ENCODE assay signal across 1 cellular context in the genomic region with DNA sequence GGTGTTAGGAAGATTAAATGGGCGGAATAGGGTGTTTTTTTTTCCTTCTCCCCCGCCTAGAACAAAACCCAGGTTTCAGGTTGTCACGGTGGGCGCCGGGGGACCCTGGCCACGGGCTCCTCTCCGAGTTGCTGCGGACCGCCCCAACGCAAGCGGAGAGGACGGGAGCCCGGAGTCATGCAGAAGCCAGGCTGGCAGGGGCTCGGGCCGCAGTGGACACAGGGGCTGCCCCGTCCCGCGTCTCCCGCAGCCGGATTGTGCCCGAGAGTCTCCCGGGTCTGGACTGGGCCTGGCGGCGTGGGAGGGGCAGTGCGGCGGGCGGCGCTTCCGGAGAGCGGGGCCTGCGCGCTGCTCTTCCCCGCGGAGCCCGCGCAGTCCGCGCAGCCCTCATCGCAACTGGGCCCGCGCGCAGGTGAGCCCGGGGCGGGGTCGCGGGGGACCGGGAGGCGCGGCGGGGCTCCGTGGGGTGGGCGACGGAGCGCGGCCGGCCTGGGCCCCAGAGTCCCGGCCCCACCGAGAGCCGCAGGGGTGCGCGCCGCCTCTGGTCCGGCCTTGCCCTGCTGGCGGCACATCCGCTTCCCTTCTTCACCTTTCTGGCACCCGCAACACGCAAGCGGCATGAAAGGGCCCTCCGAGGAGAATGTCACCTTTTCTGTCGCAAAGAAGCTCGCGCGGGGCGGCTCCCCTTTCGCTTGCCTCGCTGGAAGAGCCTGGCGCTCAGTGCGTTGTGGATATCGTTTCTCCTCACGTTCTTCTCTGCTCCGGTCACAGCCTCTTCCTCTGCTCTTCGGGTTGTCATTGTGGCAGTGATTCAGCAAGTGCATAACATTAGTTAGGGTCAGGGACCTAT.
TF ChIP-seq lines count a peak whose summit lies in the region.

A gene with protein sequence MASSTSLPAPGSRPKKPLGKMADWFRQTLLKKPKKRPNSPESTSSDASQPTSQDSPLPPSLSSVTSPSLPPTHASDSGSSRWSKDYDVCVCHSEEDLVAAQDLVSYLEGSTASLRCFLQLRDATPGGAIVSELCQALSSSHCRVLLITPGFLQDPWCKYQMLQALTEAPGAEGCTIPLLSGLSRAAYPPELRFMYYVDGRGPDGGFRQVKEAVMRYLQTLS (plus strand): TSS at position 352 of the 850 bp plus-strand sequence. CDS start 7,802 bp downstream, outside the sequence.

TF ChIP-seq in HepG2, 621 proteins besides CTCF, POLR2A, EP300 and RAD21 (continued from another document and continues in another):
- TF ChIP-seq, protein P1, sequence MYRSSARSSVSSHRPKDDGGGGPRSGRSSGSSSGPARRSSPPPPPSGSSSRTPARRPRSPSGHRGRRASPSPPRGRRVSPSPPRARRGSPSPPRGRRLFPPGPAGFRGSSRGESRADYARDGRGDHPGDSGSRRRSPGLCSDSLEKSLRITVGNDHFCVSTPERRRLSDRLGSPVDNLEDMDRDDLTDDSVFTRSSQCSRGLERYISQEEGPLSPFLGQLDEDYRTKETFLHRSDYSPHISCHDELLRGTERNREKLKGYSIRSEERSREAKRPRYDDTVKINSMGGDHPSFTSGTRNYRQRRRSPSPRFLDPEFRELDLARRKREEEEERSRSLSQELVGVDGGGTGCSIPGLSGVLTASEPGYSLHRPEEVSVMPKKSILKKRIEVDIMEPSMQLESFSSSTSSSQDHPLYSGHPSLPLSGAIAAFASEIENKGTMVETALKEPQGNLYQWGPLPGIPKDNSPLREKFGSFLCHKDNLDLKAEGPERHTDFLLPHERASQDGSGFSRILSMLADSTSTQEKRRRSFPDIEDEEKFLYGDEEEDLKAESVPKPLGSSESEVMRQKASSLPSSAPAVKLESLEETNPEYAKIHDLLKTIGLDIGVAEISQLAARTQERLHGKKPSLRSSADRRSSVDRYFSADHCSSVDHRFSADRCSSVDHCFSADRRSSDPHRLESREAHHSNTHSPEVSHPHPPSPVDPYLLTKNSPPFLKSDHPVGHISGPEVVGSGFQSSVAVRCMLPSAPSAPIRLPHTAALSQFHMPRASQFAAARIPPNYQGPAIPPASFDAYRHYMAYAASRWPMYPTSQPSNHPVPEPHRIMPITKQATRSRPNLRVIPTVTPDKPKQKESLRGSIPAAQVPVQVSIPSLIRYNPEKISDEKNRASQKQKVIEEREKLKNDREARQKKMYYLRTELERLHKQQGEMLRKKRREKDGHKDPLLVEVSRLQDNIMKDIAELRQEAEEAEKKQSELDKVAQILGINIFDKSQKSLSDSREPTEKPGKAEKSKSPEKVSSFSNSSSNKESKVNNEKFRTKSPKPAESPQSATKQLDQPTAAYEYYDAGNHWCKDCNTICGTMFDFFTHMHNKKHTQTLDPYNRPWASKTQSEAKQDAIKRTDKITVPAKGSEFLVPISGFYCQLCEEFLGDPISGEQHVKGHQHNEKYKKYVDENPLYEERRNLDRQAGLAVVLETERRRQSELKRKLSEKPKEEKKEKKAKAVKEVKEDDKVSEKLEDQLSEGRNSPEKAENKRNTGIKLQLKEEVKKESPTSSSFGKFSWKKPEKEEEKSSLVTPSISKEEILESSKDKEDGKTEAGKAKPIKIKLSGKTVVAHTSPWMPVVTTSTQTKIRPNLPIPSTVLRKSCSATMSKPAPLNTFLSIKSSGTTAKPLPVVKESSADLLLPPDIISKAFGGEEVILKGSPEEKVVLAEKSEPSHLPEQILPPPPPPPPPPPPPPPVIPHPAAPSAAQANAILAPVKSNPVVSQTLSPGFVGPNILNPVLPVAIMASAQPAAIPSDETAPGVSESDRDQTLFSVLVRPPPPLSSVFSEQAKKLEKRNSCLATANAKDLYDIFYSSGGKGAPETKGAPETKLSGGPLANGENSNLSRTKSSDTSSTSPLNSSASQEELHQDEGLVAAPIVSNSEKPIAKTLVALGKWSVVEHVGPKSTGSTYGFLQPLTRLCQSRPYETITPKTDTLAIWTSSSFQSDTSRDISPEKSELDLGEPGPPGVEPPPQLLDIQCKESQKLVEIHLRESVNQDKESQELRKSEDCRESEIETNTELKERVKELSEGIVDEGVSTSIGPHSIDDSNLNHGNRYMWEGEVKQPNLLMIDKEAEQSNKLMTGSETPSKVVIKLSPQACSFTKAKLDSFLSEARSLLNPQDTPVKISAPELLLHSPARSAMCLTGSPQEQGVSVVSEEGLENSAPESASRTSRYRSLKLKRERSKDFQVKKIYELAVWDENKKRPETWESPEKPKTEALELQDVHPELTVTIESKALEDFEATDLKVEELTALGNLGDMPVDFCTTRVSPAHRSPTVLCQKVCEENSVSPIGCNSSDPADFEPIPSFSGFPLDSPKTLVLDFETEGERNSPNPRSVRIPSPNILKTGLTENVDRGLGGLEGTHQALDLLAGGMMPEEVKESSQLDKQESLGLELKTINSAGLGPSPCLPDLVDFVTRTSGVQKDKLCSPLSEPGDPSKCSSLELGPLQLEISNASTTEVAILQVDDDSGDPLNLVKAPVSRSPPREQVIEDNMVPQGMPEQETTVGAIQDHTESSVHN (CRISPR knock-in tag; IDR thresholded peaks at IDR 0.05) = no peak
- no peak for TF ChIP-seq RELA (CRISPR knock-in tag; IDR thresholded peaks at IDR 0.05)
- peak; percentile 79 for TF ChIP-seq PHF20 (CRISPR knock-in tag; IDR thresholded peaks at IDR 0.05)
- TF ChIP-seq CREB1 (IDR thresholded peaks at IDR 0.05) = no peak
- TF ChIP-seq CREB1 (CRISPR knock-in tag; IDR thresholded peaks at IDR 0.05) = no peak
- no peak for TF ChIP-seq HOXA7 (CRISPR knock-in tag; IDR thresholded peaks at IDR 0.05)
- TF ChIP-seq, protein P2, sequence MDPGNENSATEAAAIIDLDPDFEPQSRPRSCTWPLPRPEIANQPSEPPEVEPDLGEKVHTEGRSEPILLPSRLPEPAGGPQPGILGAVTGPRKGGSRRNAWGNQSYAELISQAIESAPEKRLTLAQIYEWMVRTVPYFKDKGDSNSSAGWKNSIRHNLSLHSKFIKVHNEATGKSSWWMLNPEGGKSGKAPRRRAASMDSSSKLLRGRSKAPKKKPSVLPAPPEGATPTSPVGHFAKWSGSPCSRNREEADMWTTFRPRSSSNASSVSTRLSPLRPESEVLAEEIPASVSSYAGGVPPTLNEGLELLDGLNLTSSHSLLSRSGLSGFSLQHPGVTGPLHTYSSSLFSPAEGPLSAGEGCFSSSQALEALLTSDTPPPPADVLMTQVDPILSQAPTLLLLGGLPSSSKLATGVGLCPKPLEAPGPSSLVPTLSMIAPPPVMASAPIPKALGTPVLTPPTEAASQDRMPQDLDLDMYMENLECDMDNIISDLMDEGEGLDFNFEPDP (CRISPR knock-in tag; conservative IDR thresholded peaks at IDR 0.05) = no peak
- TF ChIP-seq, protein P3, sequence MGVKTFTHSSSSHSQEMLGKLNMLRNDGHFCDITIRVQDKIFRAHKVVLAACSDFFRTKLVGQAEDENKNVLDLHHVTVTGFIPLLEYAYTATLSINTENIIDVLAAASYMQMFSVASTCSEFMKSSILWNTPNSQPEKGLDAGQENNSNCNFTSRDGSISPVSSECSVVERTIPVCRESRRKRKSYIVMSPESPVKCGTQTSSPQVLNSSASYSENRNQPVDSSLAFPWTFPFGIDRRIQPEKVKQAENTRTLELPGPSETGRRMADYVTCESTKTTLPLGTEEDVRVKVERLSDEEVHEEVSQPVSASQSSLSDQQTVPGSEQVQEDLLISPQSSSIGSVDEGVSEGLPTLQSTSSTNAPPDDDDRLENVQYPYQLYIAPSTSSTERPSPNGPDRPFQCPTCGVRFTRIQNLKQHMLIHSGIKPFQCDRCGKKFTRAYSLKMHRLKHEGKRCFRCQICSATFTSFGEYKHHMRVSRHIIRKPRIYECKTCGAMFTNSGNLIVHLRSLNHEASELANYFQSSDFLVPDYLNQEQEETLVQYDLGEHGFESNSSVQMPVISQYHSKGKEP (CRISPR knock-in tag; IDR thresholded peaks at IDR 0.05) = no peak
- TF ChIP-seq EED (CRISPR knock-in tag; IDR thresholded peaks at IDR 0.05) = no peak; the same call in 1 of the 2 replicates
- TF ChIP-seq THYN1 (CRISPR knock-in tag; IDR thresholded peaks at IDR 0.05; ENCODE audit: borderline replicate concordance, low read depth) = no peak
- TF ChIP-seq HES4 (CRISPR knock-in tag; IDR thresholded peaks at IDR 0.05; ENCODE audit: borderline replicate concordance) = peak; percentile 79; the same call in 1 of the 2 replicates
- TF ChIP-seq ZMAT3 (CRISPR knock-in tag; conservative IDR thresholded peaks at IDR 0.05) = peak; percentile 91; the same call in 1 of the 2 replicates
- TF ChIP-seq, protein P4, sequence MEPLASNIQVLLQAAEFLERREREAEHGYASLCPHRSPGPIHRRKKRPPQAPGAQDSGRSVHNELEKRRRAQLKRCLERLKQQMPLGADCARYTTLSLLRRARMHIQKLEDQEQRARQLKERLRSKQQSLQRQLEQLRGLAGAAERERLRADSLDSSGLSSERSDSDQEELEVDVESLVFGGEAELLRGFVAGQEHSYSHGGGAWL (CRISPR knock-in tag; IDR thresholded peaks at IDR 0.05) = no peak
- TF ChIP-seq ZNF773 (CRISPR knock-in tag; IDR thresholded peaks at IDR 0.05; ENCODE audit: borderline replicate concordance) = no peak; the same call in 1 of the 2 replicates
- TF ChIP-seq ZFP90 (CRISPR knock-in tag; IDR thresholded peaks at IDR 0.05; ENCODE audit: borderline replicate concordance) = no peak; the same call in 1 of the 2 replicates
- TF ChIP-seq SMYD3 (CRISPR knock-in tag; IDR thresholded peaks at IDR 0.05) = 0 out of 2 replicates have a peak, but pooled peaks have one; percentile 54
- peak; percentile 55 for TF ChIP-seq DR1 (CRISPR knock-in tag; IDR thresholded peaks at IDR 0.05)
- TF ChIP-seq, protein P5, sequence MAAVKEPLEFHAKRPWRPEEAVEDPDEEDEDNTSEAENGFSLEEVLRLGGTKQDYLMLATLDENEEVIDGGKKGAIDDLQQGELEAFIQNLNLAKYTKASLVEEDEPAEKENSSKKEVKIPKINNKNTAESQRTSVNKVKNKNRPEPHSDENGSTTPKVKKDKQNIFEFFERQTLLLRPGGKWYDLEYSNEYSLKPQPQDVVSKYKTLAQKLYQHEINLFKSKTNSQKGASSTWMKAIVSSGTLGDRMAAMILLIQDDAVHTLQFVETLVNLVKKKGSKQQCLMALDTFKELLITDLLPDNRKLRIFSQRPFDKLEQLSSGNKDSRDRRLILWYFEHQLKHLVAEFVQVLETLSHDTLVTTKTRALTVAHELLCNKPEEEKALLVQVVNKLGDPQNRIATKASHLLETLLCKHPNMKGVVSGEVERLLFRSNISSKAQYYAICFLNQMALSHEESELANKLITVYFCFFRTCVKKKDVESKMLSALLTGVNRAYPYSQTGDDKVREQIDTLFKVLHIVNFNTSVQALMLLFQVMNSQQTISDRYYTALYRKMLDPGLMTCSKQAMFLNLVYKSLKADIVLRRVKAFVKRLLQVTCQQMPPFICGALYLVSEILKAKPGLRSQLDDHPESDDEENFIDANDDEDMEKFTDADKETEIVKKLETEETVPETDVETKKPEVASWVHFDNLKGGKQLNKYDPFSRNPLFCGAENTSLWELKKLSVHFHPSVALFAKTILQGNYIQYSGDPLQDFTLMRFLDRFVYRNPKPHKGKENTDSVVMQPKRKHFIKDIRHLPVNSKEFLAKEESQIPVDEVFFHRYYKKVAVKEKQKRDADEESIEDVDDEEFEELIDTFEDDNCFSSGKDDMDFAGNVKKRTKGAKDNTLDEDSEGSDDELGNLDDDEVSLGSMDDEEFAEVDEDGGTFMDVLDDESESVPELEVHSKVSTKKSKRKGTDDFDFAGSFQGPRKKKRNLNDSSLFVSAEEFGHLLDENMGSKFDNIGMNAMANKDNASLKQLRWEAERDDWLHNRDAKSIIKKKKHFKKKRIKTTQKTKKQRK (IDR thresholded peaks at IDR 0.05; ENCODE audit: low read length) = no peak
- peak; percentile 54; the same call in 1 of the 2 replicates for TF ChIP-seq EEA1 (CRISPR knock-in tag; IDR thresholded peaks at IDR 0.05; ENCODE audit: borderline replicate concordance)
- TF ChIP-seq, protein P6, sequence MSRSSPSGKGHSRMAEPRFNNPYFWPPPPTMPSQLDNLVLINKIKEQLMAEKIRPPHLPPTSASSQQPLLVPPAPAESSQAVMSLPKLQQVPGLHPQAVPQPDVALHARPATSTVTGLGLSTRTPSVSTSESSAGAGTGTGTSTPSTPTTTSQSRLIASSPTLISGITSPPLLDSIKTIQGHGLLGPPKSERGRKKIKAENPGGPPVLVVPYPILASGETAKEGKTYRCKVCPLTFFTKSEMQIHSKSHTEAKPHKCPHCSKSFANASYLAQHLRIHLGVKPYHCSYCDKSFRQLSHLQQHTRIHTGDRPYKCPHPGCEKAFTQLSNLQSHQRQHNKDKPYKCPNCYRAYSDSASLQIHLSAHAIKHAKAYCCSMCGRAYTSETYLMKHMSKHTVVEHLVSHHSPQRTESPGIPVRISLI (CRISPR knock-in tag; IDR thresholded peaks at IDR 0.05; ENCODE audit: borderline replicate concordance) = peak; percentile 48; the same call in 1 of the 2 replicates
- TF ChIP-seq, protein P7, sequence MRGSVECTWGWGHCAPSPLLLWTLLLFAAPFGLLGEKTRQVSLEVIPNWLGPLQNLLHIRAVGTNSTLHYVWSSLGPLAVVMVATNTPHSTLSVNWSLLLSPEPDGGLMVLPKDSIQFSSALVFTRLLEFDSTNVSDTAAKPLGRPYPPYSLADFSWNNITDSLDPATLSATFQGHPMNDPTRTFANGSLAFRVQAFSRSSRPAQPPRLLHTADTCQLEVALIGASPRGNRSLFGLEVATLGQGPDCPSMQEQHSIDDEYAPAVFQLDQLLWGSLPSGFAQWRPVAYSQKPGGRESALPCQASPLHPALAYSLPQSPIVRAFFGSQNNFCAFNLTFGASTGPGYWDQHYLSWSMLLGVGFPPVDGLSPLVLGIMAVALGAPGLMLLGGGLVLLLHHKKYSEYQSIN (CRISPR knock-in tag; IDR thresholded peaks at IDR 0.05; ENCODE audit: borderline replicate concordance) = 0 out of 2 replicates have a peak, but pooled peaks have one; percentile 50
- TF ChIP-seq ZFP62 (CRISPR knock-in tag; IDR thresholded peaks at IDR 0.05) = no peak
- TF ChIP-seq IRF2 (CRISPR knock-in tag; IDR thresholded peaks at IDR 0.05) = no peak; the same call in 1 of the 2 replicates
- TF ChIP-seq, protein P8, sequence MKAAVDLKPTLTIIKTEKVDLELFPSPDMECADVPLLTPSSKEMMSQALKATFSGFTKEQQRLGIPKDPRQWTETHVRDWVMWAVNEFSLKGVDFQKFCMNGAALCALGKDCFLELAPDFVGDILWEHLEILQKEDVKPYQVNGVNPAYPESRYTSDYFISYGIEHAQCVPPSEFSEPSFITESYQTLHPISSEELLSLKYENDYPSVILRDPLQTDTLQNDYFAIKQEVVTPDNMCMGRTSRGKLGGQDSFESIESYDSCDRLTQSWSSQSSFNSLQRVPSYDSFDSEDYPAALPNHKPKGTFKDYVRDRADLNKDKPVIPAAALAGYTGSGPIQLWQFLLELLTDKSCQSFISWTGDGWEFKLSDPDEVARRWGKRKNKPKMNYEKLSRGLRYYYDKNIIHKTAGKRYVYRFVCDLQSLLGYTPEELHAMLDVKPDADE (CRISPR knock-in tag; IDR thresholded peaks at IDR 0.05) = no peak
- TF ChIP-seq SETDB1 (CRISPR knock-in tag; IDR thresholded peaks at IDR 0.05; ENCODE audit: borderline replicate concordance) = no peak
- TF ChIP-seq, protein P9, sequence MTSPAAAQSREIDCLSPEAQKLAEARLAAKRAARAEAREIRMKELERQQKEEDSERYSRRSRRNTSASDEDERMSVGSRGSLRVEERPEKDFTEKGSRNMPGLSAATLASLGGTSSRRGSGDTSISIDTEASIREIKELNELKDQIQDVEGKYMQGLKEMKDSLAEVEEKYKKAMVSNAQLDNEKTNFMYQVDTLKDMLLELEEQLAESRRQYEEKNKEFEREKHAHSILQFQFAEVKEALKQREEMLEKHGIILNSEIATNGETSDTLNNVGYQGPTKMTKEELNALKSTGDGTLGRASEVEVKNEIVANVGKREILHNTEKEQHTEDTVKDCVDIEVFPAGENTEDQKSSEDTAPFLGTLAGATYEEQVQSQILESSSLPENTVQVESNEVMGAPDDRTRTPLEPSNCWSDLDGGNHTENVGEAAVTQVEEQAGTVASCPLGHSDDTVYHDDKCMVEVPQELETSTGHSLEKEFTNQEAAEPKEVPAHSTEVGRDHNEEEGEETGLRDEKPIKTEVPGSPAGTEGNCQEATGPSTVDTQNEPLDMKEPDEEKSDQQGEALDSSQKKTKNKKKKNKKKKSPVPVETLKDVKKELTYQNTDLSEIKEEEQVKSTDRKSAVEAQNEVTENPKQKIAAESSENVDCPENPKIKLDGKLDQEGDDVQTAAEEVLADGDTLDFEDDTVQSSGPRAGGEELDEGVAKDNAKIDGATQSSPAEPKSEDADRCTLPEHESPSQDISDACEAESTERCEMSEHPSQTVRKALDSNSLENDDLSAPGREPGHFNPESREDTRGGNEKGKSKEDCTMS (CRISPR knock-in tag; conservative IDR thresholded peaks at IDR 0.05) = no peak
- TF ChIP-seq NPAS2 (CRISPR knock-in tag; IDR thresholded peaks at IDR 0.05; ENCODE audit: borderline replicate concordance) = no peak
